Comparison of ENCODE assay signal across 1 cellular context in the genomic region with DNA sequence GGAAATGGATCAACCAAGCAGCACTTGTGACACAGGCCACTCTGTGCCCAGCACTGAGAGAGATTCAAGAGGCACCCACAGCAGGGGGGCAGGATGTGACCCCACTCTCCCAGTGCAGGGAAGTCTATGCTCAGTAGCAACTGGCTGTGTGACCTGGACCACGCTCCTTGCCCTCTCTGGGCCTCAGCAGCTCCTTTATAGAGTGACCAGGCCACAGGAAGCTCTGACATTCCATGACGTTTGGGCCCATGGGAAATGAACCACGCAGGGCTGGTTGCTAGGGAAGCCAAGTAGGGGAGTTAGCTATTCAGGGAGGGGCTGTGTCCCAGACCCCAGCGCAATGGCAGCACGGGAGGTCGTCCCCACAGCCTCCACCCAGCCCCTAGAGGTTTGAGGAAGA.
A peak's percentile ranks its signal among the peaks of the same experiment; 100 is the strongest.
TF ChIP-seq lines count a peak whose summit lies in the region.

No MANE protein-coding gene starts in this region.

TF ChIP-seq in H1, 55 proteins besides CTCF, POLR2A, EP300 and RAD21:
- TF ChIP-seq KDM1A (IDR thresholded peaks at IDR 0.05; ENCODE audit: borderline replicate concordance, low read length) (peak; percentile 17; the same call in 1 of the 2 replicates), MAFK (IDR thresholded peaks at IDR 0.05; ENCODE audit: low read depth, low read length) (no peak)
